Comparison of ENCODE assay signal across 9 cellular contexts in genomic region chr19:18408053-18408476, GRCh38. TPM values are rescaled to one million over a fixed set of nuclear protein-coding genes. Genes with fewer than 3 reads are reported as not detected.
DNase-seq lines count a peak whose midpoint lies in the region; ATAC-seq and TF ChIP-seq lines count a peak whose summit lies in the region.
"Had no signal": no experiment of that assay in that cellular context is flagged by ENCODE, and none has a peak within 500 bp of the region (broad histone marks: within the 10 kb centered on the region; RNA-seq: fewer than 3 reads in every experiment).

No MANE protein-coding gene starts in this region.

- H3K79me2 ChIP-seq in KMS-11 (ENCODE audit: insufficient read depth, low read depth) = no peaks in the 10 kb centered on the region

- H3K4me3 Mint-ChIP-seq in Caco-2 (ENCODE audit: unreplicated experiment) (no peak overlapping the region), nephron (no peak overlapping the region), mesothelial cell of epicardium (no peak overlapping the region)

- peak in 1 of 2 experiments; percentile 63 for DNase-seq in Caco-2
- no peak for DNase-seq in astrocyte of the spinal cord (ENCODE audit: low read depth, low spot score)
- no peak for DNase-seq in hepatic stellate cell (ENCODE audit: low spot score)
- DNase-seq in nucleus accumbens (lab: John Stamatoyannopoulos, UW) = no peak
- DNase-seq in mesothelial cell of epicardium (ENCODE audit: low spot score in 2 of 2, unreplicated experiment in 2 of 2) = no peak

- intact Hi-C loops in Caco-2 (cut with micrococcal nuclease; ENCODE audit: unreplicated experiment) = no loop called here

- no peaks in the 10 kb centered on the region for H3K9me3 ChIP-seq in Caco-2

- H3K4me1 Mint-ChIP-seq in Caco-2 (ENCODE audit: low read depth, unreplicated experiment) = peaks cover 11% of the 10 kb centered on the region
- peaks cover 9% of the 10 kb centered on the region for H3K4me1 Mint-ChIP-seq in nephron
- H3K4me1 Mint-ChIP-seq in mesothelial cell of epicardium = peaks cover 7% of the 10 kb centered on the region

- H3K27me3 ChIP-seq in Caco-2 (replicated peaks; ENCODE audit: control insufficient read depth, insufficient read depth, low read length) (no peaks in the 10 kb centered on the region), KMS-11 (ENCODE audit: insufficient read depth, low read depth) (peaks cover 29% of the 10 kb centered on the region; the same call in 1 of the 2 replicates)

- H3K36me3 ChIP-seq in Caco-2 (ENCODE audit: control insufficient read depth, insufficient read depth, low read length) = no peaks in the 10 kb centered on the region
- H3K36me3 ChIP-seq in KMS-11 (ENCODE audit: insufficient read depth) = no peaks in the 10 kb centered on the region

- no peak overlapping the region for H3K4me2 ChIP-seq in KMS-11

- H3K9me3 Mint-ChIP-seq in Caco-2 (ENCODE audit: unreplicated experiment) (no peaks in the 10 kb centered on the region), nephron (no peaks in the 10 kb centered on the region), mesothelial cell of epicardium (no peaks in the 10 kb centered on the region)

- POLR2A ChIA-PET in Caco-2 (lab: Charles Lee) = no interaction called here

- TF ChIP-seq CTCF in Caco-2 (IDR thresholded peaks at IDR 0.05; ENCODE audit: insufficient read depth in 1 of 2, low read depth in 1 of 2, low read length in 1 of 2, severe bottlenecking in 1 of 2, unreplicated experiment in 1 of 2) (peak; percentile 59 to 63), KMS-11 (conservative IDR thresholded peaks at IDR 0.05; ENCODE audit: low read depth, low read length) (peak; percentile 45), astrocyte of the spinal cord (IDR thresholded peaks at IDR 0.05; ENCODE audit: low read depth, low read length) (peak; percentile 46), nephron (IDR thresholded peaks at IDR 0.05; ENCODE audit: unreplicated experiment in 3 of 3) (peak in 2 of 3 experiments; percentile 23 to 26), mesothelial cell of epicardium (IDR thresholded peaks at IDR 0.05; ENCODE audit: unreplicated experiment) (no peak)

- peak; percentile 39 for ATAC-seq in GM18870 (IDR thresholded peaks at IDR 0.05; ENCODE audit: unreplicated experiment)

- no peak overlapping the region for H3K27ac ChIP-seq in KMS-11

- in situ Hi-C loops in astrocyte of the spinal cord (cut with HindIII; ENCODE audit: low sequenced_read_pairs) = no loop called here

- H3K4me1 ChIP-seq in Caco-2 = peaks cover 2% of the 10 kb centered on the region
- peaks cover 9% of the 10 kb centered on the region for H3K4me1 ChIP-seq in KMS-11 (ENCODE audit: low read depth, poor library complexity, severe bottlenecking)

- H3K9ac ChIP-seq in KMS-11 = no peak overlapping the region

- CTCF ChIA-PET in Caco-2 (lab: Charles Lee) = no interaction called here

- H3K4me3 ChIP-seq in Caco-2 (ENCODE audit: low read depth, low read length) (no peak overlapping the region), KMS-11 (IDR thresholded peaks at IDR 0.05; ENCODE audit: insufficient read depth, low read depth, low read length) (no peak overlapping the region), astrocyte of the spinal cord (ENCODE audit: low read depth, low read length) (no peak overlapping the region)

- H3K27me3 Mint-ChIP-seq in Caco-2 (ENCODE audit: insufficient read depth, unreplicated experiment) = no peaks in the 10 kb centered on the region
- H3K27me3 Mint-ChIP-seq in nephron (ENCODE audit: low read depth) = no peaks in the 10 kb centered on the region
- no peaks in the 10 kb centered on the region for H3K27me3 Mint-ChIP-seq in mesothelial cell of epicardium (ENCODE audit: low read depth)

- BruUV-seq in Caco-2 (replicated peaks; lab: Mats Ljungman, UMichigan) = no TSS peak

- H3K36me3 Mint-ChIP-seq in Caco-2 (ENCODE audit: insufficient read depth, unreplicated experiment) (no peaks in the 10 kb centered on the region), nephron (ENCODE audit: low read depth) (no peaks in the 10 kb centered on the region), mesothelial cell of epicardium (no peaks in the 10 kb centered on the region)

- H2AFZ ChIP-seq in KMS-11 (ENCODE audit: low read depth) = no peak overlapping the region

- H4K20me1 ChIP-seq in KMS-11 (ENCODE audit: insufficient read depth) = no peaks in the 10 kb centered on the region

- H3K27ac Mint-ChIP-seq in Caco-2 (ENCODE audit: unreplicated experiment) = no peak overlapping the region
- peak overlapping the region in 1 of 3 experiments; percentile 40 for H3K27ac Mint-ChIP-seq in nephron
- H3K27ac Mint-ChIP-seq in mesothelial cell of epicardium = no peak overlapping the region

RNA-seq across cellular contexts. Expression of gene LRRC25, which starts 10.6 kb away (rescaled TPM):
- total RNA-seq in Caco-2 (2022) = not detected in 2 replicates
- 0.18 to 0.29 TPM in 2 of 3 replicates, not detected in the other for total RNA-seq in mesothelial cell of epicardium
- total RNA-seq: RPMI7951 had no signal

RNA-seq across cellular contexts. Expression of gene SSBP4, which starts 11.1 kb away (rescaled TPM):
- total RNA-seq in Caco-2 (2022) (46.2 and 49.4 TPM in 2 replicates), mesothelial cell of epicardium (120 to 123 TPM (median 121 TPM) in 3 replicates)

RNA-seq across cellular contexts. Expression of gene GDF15, which starts 22.1 kb away (rescaled TPM):
- 55.3 and 56.1 TPM in 2 replicates for total RNA-seq in Caco-2 (2022)
- total RNA-seq in mesothelial cell of epicardium = 3.2 to 4.7 TPM (median 3.9 TPM) in 3 replicates

RNA-seq across cellular contexts. Expression of gene ISYNA1, which starts 29.9 kb away (rescaled TPM):
- total RNA-seq in Caco-2 (2022) (65.3 and 67.3 TPM in 2 replicates), mesothelial cell of epicardium (795 to 833 TPM (median 826 TPM) in 3 replicates)
